ENCODE assay signal across 8 cellular contexts in genomic region chr6:85593438-85594196, GRCh38. TPM values are rescaled to one million over a fixed set of nuclear protein-coding genes. Genes with fewer than 3 reads are reported as not detected.
DNase-seq lines count a peak whose midpoint lies in the region; ATAC-seq and TF ChIP-seq lines count a peak whose summit lies in the region.

A gene with protein sequence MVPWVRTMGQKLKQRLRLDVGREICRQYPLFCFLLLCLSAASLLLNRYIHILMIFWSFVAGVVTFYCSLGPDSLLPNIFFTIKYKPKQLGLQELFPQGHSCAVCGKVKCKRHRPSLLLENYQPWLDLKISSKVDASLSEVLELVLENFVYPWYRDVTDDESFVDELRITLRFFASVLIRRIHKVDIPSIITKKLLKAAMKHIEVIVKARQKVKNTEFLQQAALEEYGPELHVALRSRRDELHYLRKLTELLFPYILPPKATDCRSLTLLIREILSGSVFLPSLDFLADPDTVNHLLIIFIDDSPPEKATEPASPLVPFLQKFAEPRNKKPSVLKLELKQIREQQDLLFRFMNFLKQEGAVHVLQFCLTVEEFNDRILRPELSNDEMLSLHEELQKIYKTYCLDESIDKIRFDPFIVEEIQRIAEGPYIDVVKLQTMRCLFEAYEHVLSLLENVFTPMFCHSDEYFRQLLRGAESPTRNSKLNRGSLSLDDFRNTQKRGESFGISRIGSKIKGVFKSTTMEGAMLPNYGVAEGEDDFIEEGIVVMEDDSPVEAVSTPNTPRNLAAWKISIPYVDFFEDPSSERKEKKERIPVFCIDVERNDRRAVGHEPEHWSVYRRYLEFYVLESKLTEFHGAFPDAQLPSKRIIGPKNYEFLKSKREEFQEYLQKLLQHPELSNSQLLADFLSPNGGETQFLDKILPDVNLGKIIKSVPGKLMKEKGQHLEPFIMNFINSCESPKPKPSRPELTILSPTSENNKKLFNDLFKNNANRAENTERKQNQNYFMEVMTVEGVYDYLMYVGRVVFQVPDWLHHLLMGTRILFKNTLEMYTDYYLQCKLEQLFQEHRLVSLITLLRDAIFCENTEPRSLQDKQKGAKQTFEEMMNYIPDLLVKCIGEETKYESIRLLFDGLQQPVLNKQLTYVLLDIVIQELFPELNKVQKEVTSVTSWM (minus strand): TSS chr6:85593858. CDS start chr6:85593718, 140 bp downstream.

- peak; percentile 93 for ATAC-seq in HG02840 (IDR thresholded peaks at IDR 0.05; ENCODE audit: low FRiP score, unreplicated experiment)
- peak; percentile 98 for ATAC-seq in left cardiac atrium
- peak; percentile 98 for ATAC-seq in upper lobe of left lung (ENCODE audit: low FRiP score in 2 of 2)

- no peaks in the 10 kb centered on the region for H3K9me3 ChIP-seq in upper lobe of left lung

- TF ChIP-seq POLR2A in upper lobe of left lung (IDR thresholded peaks at IDR 0.05): peak in 3 of 4 donors; percentile 71 to 95 (median 85)

- in situ Hi-C loops in GM13977 (cut with MboI; ENCODE audit: low pct_unique_long_range_greater_than_20kb, low sequenced_read_pairs, unreplicated experiment): no loop called here

- intact Hi-C loops in T-helper 1 cell treated with Interleukin-12 subunit alpha and Interleukin-12 subunit beta and Interleukin-4 antibody, amounts not matched to agents 30 ng/mL and 1 ng/mL, for 36 hours (cut with micrococcal nuclease): loop anchor here (1.0 to 5.0 kb wide), 7 partner anchors 16 to 1366 kb away; partner anchors contain the start of genes CEP162 and NT5E
- intact Hi-C loops in left cardiac atrium (cut with DNase I): loop anchor here in 1 of 2 donors (2.0 to 5.0 kb wide), 2 partner anchors 49 to 84 kb away; partner anchors contain the start of gene SYNCRIP
- intact Hi-C loops in posterior vena cava (cut with DNase I): no loop called here

- peak; percentile 92 for DNase-seq in GM13977 (ENCODE audit: low spot score)
- DNase-seq in NCI-H1436 (lab: John Stamatoyannopoulos, UW): peak; percentile 81
- peak; percentile 91 for DNase-seq in amniotic epithelial cell (ENCODE audit: low read depth)
- peak; percentile 98 for DNase-seq in left cardiac atrium
- DNase-seq in posterior vena cava (ENCODE audit: low spot score): peak; percentile 99
- DNase-seq in upper lobe of left lung: peak; percentile 96 to 98

- peak within 1 kb of the TSS; percentile 95 to 98 (median 96) for H3K27ac ChIP-seq in upper lobe of left lung

- no peak for TF ChIP-seq EP300 in upper lobe of left lung (IDR thresholded peaks at IDR 0.05)

- no peaks in the 10 kb centered on the region for H3K27me3 ChIP-seq in upper lobe of left lung

- H3K4me1 ChIP-seq in upper lobe of left lung: peaks cover 15 to 23% (median 20%) of the 10 kb centered on the region in 4 donors

- TF ChIP-seq CTCF in GM13977 (IDR thresholded peaks at IDR 0.05; ENCODE audit: extremely low read depth, insufficient read depth, missing control alignments) (no peak), upper lobe of left lung (IDR thresholded peaks at IDR 0.05) (peak in 3 of 6 experiments; percentile 47 to 57 (median 52))

- peak within 1 kb of the TSS; percentile 59 to 79 (median 69) for H3K4me3 ChIP-seq in upper lobe of left lung

- H3K36me3 ChIP-seq in upper lobe of left lung: no peaks in the 10 kb centered on the region

- 1% methylated on average over 14 to 64 of the region's 82 CpGs for WGBS in upper lobe of left lung, 2 donors

RNA-seq across cellular contexts. Expression of the gene that starts here (rescaled TPM):
- 41.5 and 42.7 TPM in 2 replicates for total RNA-seq in T-helper 1 cell treated with Interleukin-12 subunit alpha and Interleukin-12 subunit beta and Interleukin-4 antibody, amounts not matched to agents 30 ng/mL and 1 ng/mL, for 36 hours
- total RNA-seq in left cardiac atrium (10 to 100 TPM; 38.0 to 39.5 TPM), posterior vena cava (10 to 100 TPM; 74.2 to 77.0 TPM), upper lobe of left lung (100 to 1,000 TPM in 2 of 6 donors, 10 to 100 TPM in 4; 43.7 to 170 (median 88.6) TPM)

Comparison
In these comparisons a context has a peak if more than half of its experiments do, and no peak if none do; other contexts are left out.
1. Peak in every context shown above with its lines: DNase-seq, ATAC-seq, H3K4me3 ChIP-seq and H3K27ac ChIP-seq.